Comparison of ENCODE assay signal across 8 cellular contexts in the genomic region with DNA sequence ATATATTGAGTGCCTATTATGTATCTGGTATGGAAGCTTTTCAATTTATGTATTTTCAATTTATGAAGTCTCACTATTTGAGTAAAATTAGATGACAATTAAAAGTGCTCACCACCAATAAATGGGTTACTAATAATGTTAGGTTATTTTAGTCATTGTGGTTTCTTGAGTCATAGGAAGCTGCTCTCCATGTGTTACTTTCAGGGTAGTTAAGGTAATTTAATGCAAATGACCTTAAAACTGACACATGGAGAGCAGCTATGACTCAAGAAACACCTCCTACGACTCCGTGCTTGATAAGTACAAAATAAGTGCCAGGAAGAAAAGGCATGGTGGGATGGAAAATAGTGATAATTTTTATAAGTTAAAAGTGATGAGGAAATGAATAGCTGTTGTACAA. TPM values are rescaled to one million over a fixed set of nuclear protein-coding genes. Genes with fewer than 3 reads are reported as not detected.
DNase-seq lines count a peak whose midpoint lies in the region; ATAC-seq and TF ChIP-seq lines count a peak whose summit lies in the region.

No MANE protein-coding gene starts in this region.

- H3K36me3 Mint-ChIP-seq in MCF 10A (ENCODE audit: insufficient read depth, unreplicated experiment) = no peaks in the 10 kb centered on the region
- no peaks in the 10 kb centered on the region for H3K36me3 Mint-ChIP-seq in activated B cell treated with CpG ODN at 0.5 μM for 24 hours (ENCODE audit: low read depth)
- no peaks in the 10 kb centered on the region for H3K36me3 Mint-ChIP-seq in CD4-positive, alpha-beta T cell (ENCODE audit: low read depth)

- H3K27ac ChIP-seq in breast epithelium = no peak overlapping the region
- H3K27ac ChIP-seq in CD4-positive, alpha-beta T cell (ENCODE audit: low read depth, low read length) = no peak overlapping the region

- H3K4me1 Mint-ChIP-seq in MCF 10A (ENCODE audit: insufficient read depth, unreplicated experiment) (peaks cover 26% of the 10 kb centered on the region), activated B cell treated with CpG ODN at 0.5 μM for 24 hours (peaks cover 18% of the 10 kb centered on the region)
- H3K4me1 Mint-ChIP-seq in CD4-positive, alpha-beta T cell (ENCODE audit: low read depth) = no peaks in the 10 kb centered on the region

- H3K27ac Mint-ChIP-seq in MCF 10A (ENCODE audit: low read depth, unreplicated experiment) (peak overlapping the region; percentile 70), activated B cell treated with CpG ODN at 0.5 μM for 24 hours (peak overlapping the region; percentile 64)
- H3K27ac Mint-ChIP-seq in CD4-positive, alpha-beta T cell = no peak overlapping the region

- H3K4me3 Mint-ChIP-seq in MCF 10A (ENCODE audit: unreplicated experiment) = no peak overlapping the region
- H3K4me3 Mint-ChIP-seq in activated B cell treated with CpG ODN at 0.5 μM for 24 hours = no peak overlapping the region
- H3K4me3 Mint-ChIP-seq in CD4-positive, alpha-beta T cell = no peak overlapping the region

- no peaks in the 10 kb centered on the region for H3K27me3 ChIP-seq in breast epithelium
- no peaks in the 10 kb centered on the region for H3K27me3 ChIP-seq in CD4-positive, alpha-beta T cell (ENCODE audit: control insufficient read depth, insufficient read depth, low read length)

- no peaks in the 10 kb centered on the region for H3K9me3 ChIP-seq in breast epithelium
- no peaks in the 10 kb centered on the region for H3K9me3 ChIP-seq in CD4-positive, alpha-beta T cell (ENCODE audit: control insufficient read depth, low read length)

- H3K36me3 ChIP-seq in breast epithelium = no peaks in the 10 kb centered on the region

- no peak for TF ChIP-seq POLR2A in breast epithelium (IDR thresholded peaks at IDR 0.05)

- BruUV-seq in MCF 10A (replicated peaks; lab: Mats Ljungman, UMichigan) = no TSS peak

- no peaks in the 10 kb centered on the region for H3K4me1 ChIP-seq in breast epithelium

- TF ChIP-seq CTCF in MCF 10A (IDR thresholded peaks at IDR 0.05; ENCODE audit: unreplicated experiment) = no peak
- no peak for TF ChIP-seq CTCF in breast epithelium (IDR thresholded peaks at IDR 0.05)
- TF ChIP-seq CTCF in activated B cell treated with CpG ODN at 0.5 μM for 24 hours (IDR thresholded peaks at IDR 0.05) = no peak
- TF ChIP-seq CTCF in CD4-positive, alpha-beta T cell (IDR thresholded peaks at IDR 0.05) = no peak

- intact Hi-C loops in MCF 10A (cut with micrococcal nuclease) (no loop called here), breast epithelium (cut with DNase I; ENCODE audit: low total_unique reads) (no loop called here), activated B cell treated with CpG ODN at 0.5 μM for 24 hours (cut with micrococcal nuclease) (no loop called here)
- intact Hi-C loops in CD4-positive, alpha-beta T cell (cut with DNase I, micrococcal nuclease) = no loop called here

- POLR2A ChIA-PET in MCF 10A (lab: Yijun Ruan, JAX) = interaction anchor here (0.5 to 1.5 kb wide), 3 partner anchors 19 to 582 kb away, joined by 3 to 4 read pairs (median 4); no protein-coding TSS in a partner anchor
- POLR2A ChIA-PET in activated B cell treated with CpG ODN at 0.5 μM for 24 hours (lab: Charles Lee) = no interaction called here
- POLR2A ChIA-PET in CD4-positive, alpha-beta T cell (lab: Charles Lee) = no interaction called here

- no peaks in the 10 kb centered on the region for H3K27me3 Mint-ChIP-seq in MCF 10A (ENCODE audit: insufficient read depth, unreplicated experiment)
- no peaks in the 10 kb centered on the region for H3K27me3 Mint-ChIP-seq in activated B cell treated with CpG ODN at 0.5 μM for 24 hours
- H3K27me3 Mint-ChIP-seq in CD4-positive, alpha-beta T cell = no peaks in the 10 kb centered on the region

- H3K9me3 Mint-ChIP-seq in MCF 10A (ENCODE audit: unreplicated experiment) (no peaks in the 10 kb centered on the region), activated B cell treated with CpG ODN at 0.5 μM for 24 hours (no peaks in the 10 kb centered on the region)
- peaks cover 6% of the 10 kb centered on the region for H3K9me3 Mint-ChIP-seq in CD4-positive, alpha-beta T cell

- ATAC-seq in HG03039 (IDR thresholded peaks at IDR 0.05; ENCODE audit: unreplicated experiment) (peak; percentile 89), activated B cell treated with CpG ODN at 0.5 μM for 24 hours (ENCODE audit: low read depth) (peak; percentile 57)
- no peak for ATAC-seq in CD4-positive, alpha-beta T cell (ENCODE audit: poor library complexity)

- no peak overlapping the region for H3K4me3 ChIP-seq in breast epithelium

- peak; percentile 36 for DNase-seq in MCF 10A (ENCODE audit: unreplicated experiment)
- no peak for DNase-seq in breast epithelium (ENCODE audit: low spot score in 2 of 2)
- no peak for DNase-seq in activated B cell treated with CpG ODN at 0.5 μM for 24 hours
- DNase-seq in CD4-positive, alpha-beta T cell = no peak
- no peak for DNase-seq in NCI-H1048 (lab: John Stamatoyannopoulos, UW)
- DNase-seq in midbrain (lab: John Stamatoyannopoulos, UW) = no peak
- DNase-seq in activated gamma-delta T cell (lab: John Stamatoyannopoulos, UW) = no peak

- CTCF ChIA-PET in MCF 10A (lab: Yijun Ruan, JAX) (no interaction called here), activated B cell treated with CpG ODN at 0.5 μM for 24 hours (lab: Charles Lee) (no interaction called here)
- CTCF ChIA-PET in CD4-positive, alpha-beta T cell (lab: Charles Lee) = no interaction called here

RNA-seq across cellular contexts. Expression of gene TINAG, which starts 16.5 kb away (rescaled TPM):
- total RNA-seq in MCF 10A (2022) (not detected in 2 replicates), breast epithelium (not detected), activated B cell treated with CpG ODN at 0.5 μM for 24 hours (not detected in 2 replicates)
- not detected for total RNA-seq in CD4-positive, alpha-beta T cell
